In genomic region chr17:38958756-38959155, GRCh38 we compare ENCODE assay signal across 22 cellular contexts. TPM values are rescaled to one million over a fixed set of nuclear protein-coding genes. Genes with fewer than 3 reads are reported as not detected.
DNase-seq lines count a peak whose midpoint lies in the region; ATAC-seq, FAIRE-seq and TF ChIP-seq lines count a peak whose summit lies in the region.
"Had no signal": no experiment of that assay in that cellular context is flagged by ENCODE, and none has a peak within 500 bp of the region (broad histone marks: within the 10 kb centered on the region; RNA-seq: fewer than 3 reads in every experiment).

No MANE protein-coding gene starts in this region.

- no peaks in the 10 kb centered on the region for H3K9me3 ChIP-seq in K562 (replicated peaks; ENCODE audit: control insufficient read depth, insufficient read depth, low read depth, low read length)
- H3K9me3 ChIP-seq: BE2C, Peyer's patch, upper lobe of left lung had no signal

- no peak overlapping the region for H3K9ac ChIP-seq in K562 (ENCODE audit: insufficient read depth in 1 of 2, low read depth in 2 of 2, low read length in 2 of 2)

- H4K20me1 ChIP-seq in K562 (replicated peaks; ENCODE audit: control insufficient read depth, insufficient read depth, low read length): no peaks in the 10 kb centered on the region

- intact Hi-C loops in K562 (cut with micrococcal nuclease): no loop called here

- no peak for TF ChIP-seq CTCF in K562 (IDR thresholded peaks at IDR 0.05 in 2 of 3, conservative IDR thresholded peaks at IDR 0.05 in 1 of 3; ENCODE audit: insufficient read depth in 2 of 3, low read depth in 1 of 3, low read length in 3 of 3)

- no peak for TF ChIP-seq RAD21 in K562 (CRISPR knock-in tag; conservative IDR thresholded peaks at IDR 0.05 in 1 of 2, IDR thresholded peaks at IDR 0.05 in 1 of 2)

- 0 out of 2 replicates have a peak overlapping the region, but pooled peaks have one; percentile 20 for H2AFZ ChIP-seq in K562 (ENCODE audit: low read depth, low read length)

- H3K4me2 ChIP-seq in K562 (ENCODE audit: insufficient read depth, low read length): no peak overlapping the region

- BruUV-seq in K562 (replicated peaks; lab: Mats Ljungman, UMichigan): no TSS peak

- H3K27me3 ChIP-seq in K562 (ENCODE audit: control insufficient read depth in 2 of 2, insufficient read depth in 2 of 2, low read length in 2 of 2): no peaks in the 10 kb centered on the region
- H3K27me3 ChIP-seq: BE2C, dorsolateral prefrontal cortex, Peyer's patch, upper lobe of left lung had no signal

- DNase-seq in DMS114 treated with DMSO at 0.1 percent for 48 hours (lab: John Stamatoyannopoulos, UW; ENCODE audit: unreplicated experiment) (peak; percentile 87), LHCN-M2 (ENCODE audit: low read depth) (peak; percentile 26), K562 (ENCODE audit: extremely low read depth in 1 of 4, low spot score in 3 of 4) (no peak), myocyte (ENCODE audit: low read depth) (peak; percentile 25), NCI-H2171 (lab: John Stamatoyannopoulos, UW) (no peak), medulla oblongata (ENCODE audit: extremely low spot score) (no peak)
- DNase-seq in activated naive CD4-positive, alpha-beta T cell treated with Interleukin-2 at 50 U/mL for 16 hours: no peak
- no peak for DNase-seq in stimulated activated naive CD8-positive, alpha-beta T cell treated with anti-CD3 and anti-CD28 coated beads, Interleukin-15, Interleukin-2, amounts not matched to agents 100 U/mL and 50 U/mL, for 24 hours
- DNase-seq: activated T-cell treated with anti-CD3 and anti-CD28 coated beads, Interleukin-2, amount 50 U/mL, for 4 hours; amygdala; BE2C; DND-41; dorsolateral prefrontal cortex; islet precursor cell; NCI-H1417 treated with DMSO at 0.1 percent for 48 hours; Peyer's patch; upper lobe of left lung had no signal

- H3K27ac ChIP-seq in K562 (ENCODE audit: extremely low read depth, low read depth, low read length): no peak overlapping the region
- H3K27ac ChIP-seq: dorsolateral prefrontal cortex, Peyer's patch, upper lobe of left lung had no signal

- POLR2A ChIA-PET in K562 (lab: Yijun Ruan, JAX): interaction anchor here (0.6 to 1.0 kb wide), 3 partner anchors 62 to 144 kb away, joined by 3 to 4 read pairs (median 3); no protein-coding TSS in a partner anchor

- in situ Hi-C loops in K562 (cut with MboI): no loop called here

- H3K9me1 ChIP-seq in K562 (ENCODE audit: control insufficient read depth, insufficient read depth, low read length): no peaks in the 10 kb centered on the region

- FAIRE-seq in K562 (lab: Jason Lieb, UNC): no peak
- FAIRE-seq: frontal cortex, GM12892 had no signal

- CTCF ChIA-PET in K562 (lab: Yijun Ruan, JAX; ENCODE audit: low intra/inter-chr PET ratio): no interaction called here

- TF ChIP-seq POLR2A in K562 (conservative IDR thresholded peaks at IDR 0.05): no peak

- ATAC-seq in K562: no peak
- no peak for ATAC-seq in stimulated activated naive CD8-positive, alpha-beta T cell treated with anti-CD3 and anti-CD28 coated beads, Interleukin-15, Interleukin-2, amounts not matched to agents 100 U/mL and 50 U/mL, for 24 hours
- ATAC-seq: activated T-cell treated with anti-CD3 and anti-CD28 coated beads, Interleukin-2, amount 50 U/mL, for 4 hours had no signal

- TF ChIP-seq EP300 in K562 (IDR thresholded peaks at IDR 0.05; ENCODE audit: low read length): no peak

- no peaks in the 10 kb centered on the region; a peak in 1 of 5 replicates for H3K4me1 ChIP-seq in K562 (replicated peaks in 1 of 2; ENCODE audit: control insufficient read depth in 2 of 2, insufficient read depth in 2 of 2, low read length in 2 of 2)
- H3K4me1 ChIP-seq: Peyer's patch, upper lobe of left lung had no signal

- no peaks in the 10 kb centered on the region for H3K79me2 ChIP-seq in K562 (ENCODE audit: control insufficient read depth, insufficient read depth, low read length)

- H3K4me3 ChIP-seq in K562: no peak overlapping the region
- H3K4me3 ChIP-seq: dorsolateral prefrontal cortex, Peyer's patch, upper lobe of left lung had no signal

- H3K36me3 ChIP-seq in K562 (ENCODE audit: control insufficient read depth, insufficient read depth, low read length): no peaks in the 10 kb centered on the region
- H3K36me3 ChIP-seq: BE2C, Peyer's patch, upper lobe of left lung had no signal

TF ChIP-seq in K562, 482 proteins besides CTCF, POLR2A, EP300 and RAD21:
- no peak for TF ChIP-seq DNMT1 (IDR thresholded peaks at IDR 0.05)
- no peak for TF ChIP-seq ATF1 (CRISPR knock-in tag; IDR thresholded peaks at IDR 0.05)
- no peak for TF ChIP-seq ATF1 (tag; IDR thresholded peaks at IDR 0.05)
- TF ChIP-seq TBP (optimal IDR thresholded peaks at IDR 0.05; ENCODE audit: low read depth, low read length): no peak
- TF ChIP-seq, protein P1, sequence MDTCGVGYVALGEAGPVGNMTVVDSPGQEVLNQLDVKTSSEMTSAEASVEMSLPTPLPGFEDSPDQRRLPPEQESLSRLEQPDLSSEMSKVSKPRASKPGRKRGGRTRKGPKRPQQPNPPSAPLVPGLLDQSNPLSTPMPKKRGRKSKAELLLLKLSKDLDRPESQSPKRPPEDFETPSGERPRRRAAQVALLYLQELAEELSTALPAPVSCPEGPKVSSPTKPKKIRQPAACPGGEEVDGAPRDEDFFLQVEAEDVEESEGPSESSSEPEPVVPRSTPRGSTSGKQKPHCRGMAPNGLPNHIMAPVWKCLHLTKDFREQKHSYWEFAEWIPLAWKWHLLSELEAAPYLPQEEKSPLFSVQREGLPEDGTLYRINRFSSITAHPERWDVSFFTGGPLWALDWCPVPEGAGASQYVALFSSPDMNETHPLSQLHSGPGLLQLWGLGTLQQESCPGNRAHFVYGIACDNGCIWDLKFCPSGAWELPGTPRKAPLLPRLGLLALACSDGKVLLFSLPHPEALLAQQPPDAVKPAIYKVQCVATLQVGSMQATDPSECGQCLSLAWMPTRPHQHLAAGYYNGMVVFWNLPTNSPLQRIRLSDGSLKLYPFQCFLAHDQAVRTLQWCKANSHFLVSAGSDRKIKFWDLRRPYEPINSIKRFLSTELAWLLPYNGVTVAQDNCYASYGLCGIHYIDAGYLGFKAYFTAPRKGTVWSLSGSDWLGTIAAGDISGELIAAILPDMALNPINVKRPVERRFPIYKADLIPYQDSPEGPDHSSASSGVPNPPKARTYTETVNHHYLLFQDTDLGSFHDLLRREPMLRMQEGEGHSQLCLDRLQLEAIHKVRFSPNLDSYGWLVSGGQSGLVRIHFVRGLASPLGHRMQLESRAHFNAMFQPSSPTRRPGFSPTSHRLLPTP (IDR thresholded peaks at IDR 0.05; ENCODE audit: borderline replicate concordance, extremely low read depth, insufficient read length): no peak
- no peak for TF ChIP-seq FIP1L1 (IDR thresholded peaks at IDR 0.05; ENCODE audit: low read depth, low read length, poor library complexity, severe bottlenecking)
TF ChIP-seq in K562: peak in this region for 0.

RNA-seq across cellular contexts. Expression of gene FBXO47, which starts 8.4 kb away (rescaled TPM):
- total RNA-seq in LHCN-M2 (2014; rRNA removed) (not detected in 2 replicates), K562 (2014; rRNA removed) (not detected in 2 replicates), K562 (2014; rRNA removed; fragmentation: Illumina TruSeq; extraction: Trizol) (not detected in 2 replicates), K562 (2015; rRNA removed; fragmentation: Illumina TruSeq; extraction: Trizol) (not detected in 2 replicates), K562 (2021) (not detected in 2 replicates), myocyte (not detected in 2 replicates)
- polyA plus RNA-seq in LHCN-M2 (2012): not detected
- not detected in 2 replicates for total RNA-seq in K562 (2011; cell fraction: chromatin; rRNA removed; ENCODE audit: low replicate concordance)
- not detected in 2 replicates for total RNA-seq in K562 (2011; cell fraction: nucleolus; rRNA removed)
- total RNA-seq in K562 (2011; cell fraction: nucleoplasm; rRNA removed): not detected in 2 replicates
- polyA plus RNA-seq in K562 (2011; rRNA removed) (not detected in 2 replicates), K562 (2014; fragmentation: Illumina TruSeq; extraction: Trizol) (not detected in 2 replicates), K562 (2014; fragmentation: Nextera tagmentation; extraction: Ambion mirVana) (not detected), K562 (2014; rRNA removed) (not detected in 2 replicates)
- polyA plus RNA-seq in K562 (2011; cell fraction: cytosol; rRNA removed): not detected in 2 replicates
- not detected in 2 replicates for polyA plus RNA-seq in K562 (2011; cell fraction: nucleus; rRNA removed)
- not detected in 2 replicates for polyA plus RNA-seq in K562 (2012)
- polyA minus RNA-seq in K562 (2011; rRNA and poly(A)+ RNA removed): not detected in 2 replicates
- not detected in 2 replicates for polyA minus RNA-seq in K562 (2011; cell fraction: cytosol; rRNA and poly(A)+ RNA removed)
- not detected in 2 replicates for polyA minus RNA-seq in K562 (2011; cell fraction: nucleus; rRNA and poly(A)+ RNA removed)
- not detected for polyA plus RNA-seq in myocyte (2012)
- total RNA-seq: frontal cortex, NCI-H460, Peyer's patch, pulmonary artery endothelial cell, upper lobe of left lung had no signal
- polyA plus RNA-seq: IgD-negative memory B cell had no signal

Comparison
In these comparisons a context has a peak if more than half of its experiments do, and no peak if none do; other contexts are left out.
1. DNase-seq: peak in DMS114 treated with DMSO at 0.1 percent for 48 hours (single experiment), LHCN-M2 (single experiment) and myocyte (single experiment); none in K562 (0 of 4), NCI-H2171 (single experiment), activated naive CD4-positive, alpha-beta T cell treated with Interleukin-2 at 50 U/mL for 16 hours (single experiment), stimulated activated naive CD8-positive, alpha-beta T cell treated with anti-CD3 and anti-CD28 coated beads, Interleukin-15, Interleukin-2, amounts not matched to agents 100 U/mL and 50 U/mL, for 24 hours (single experiment) and medulla oblongata (single experiment).